1 cellular context compared by ENCODE assay signal in the genomic region with DNA sequence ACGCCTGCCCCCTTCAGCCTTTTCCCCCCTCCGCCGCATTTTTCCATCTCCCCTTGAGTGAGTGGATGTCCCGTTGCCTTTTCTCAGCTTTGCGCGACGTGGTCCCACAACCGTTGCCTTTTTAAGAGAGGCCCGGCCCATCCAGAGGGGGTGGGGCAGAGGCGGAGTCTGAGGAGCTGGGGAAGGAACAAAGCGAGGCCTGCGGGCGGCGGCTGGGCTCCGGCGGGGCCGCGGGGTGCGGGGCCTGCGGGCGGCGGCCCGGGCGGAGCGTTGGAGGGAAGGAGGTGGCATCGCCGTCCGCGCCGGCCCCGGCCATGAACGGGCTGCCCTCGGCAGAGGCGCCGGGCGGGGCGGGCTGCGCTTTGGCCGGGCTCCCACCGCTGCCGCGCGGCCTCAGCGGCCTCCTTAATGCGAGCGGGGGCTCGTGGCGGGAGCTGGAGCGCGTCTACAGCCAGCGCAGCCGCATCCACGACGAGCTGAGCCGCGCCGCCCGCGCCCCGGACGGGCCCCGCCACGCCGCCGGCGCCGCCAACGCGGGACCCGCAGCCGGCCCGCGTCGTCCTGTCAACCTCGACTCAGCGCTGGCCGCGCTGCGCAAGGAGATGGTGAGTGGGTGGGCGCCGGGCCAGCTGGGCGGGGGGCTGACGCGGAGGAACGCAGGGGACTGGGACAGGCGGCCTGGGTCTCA.
TF ChIP-seq lines count a peak whose summit lies in the region.

TSS of gene FAM89B (plus strand) at position 183 of the 688 bp plus-strand sequence. CDS start at position 315, 132 bp downstream.

TF ChIP-seq in HCT116, 20 proteins besides CTCF, POLR2A, EP300 and RAD21 (continued from another document):
- TF ChIP-seq, protein P1, sequence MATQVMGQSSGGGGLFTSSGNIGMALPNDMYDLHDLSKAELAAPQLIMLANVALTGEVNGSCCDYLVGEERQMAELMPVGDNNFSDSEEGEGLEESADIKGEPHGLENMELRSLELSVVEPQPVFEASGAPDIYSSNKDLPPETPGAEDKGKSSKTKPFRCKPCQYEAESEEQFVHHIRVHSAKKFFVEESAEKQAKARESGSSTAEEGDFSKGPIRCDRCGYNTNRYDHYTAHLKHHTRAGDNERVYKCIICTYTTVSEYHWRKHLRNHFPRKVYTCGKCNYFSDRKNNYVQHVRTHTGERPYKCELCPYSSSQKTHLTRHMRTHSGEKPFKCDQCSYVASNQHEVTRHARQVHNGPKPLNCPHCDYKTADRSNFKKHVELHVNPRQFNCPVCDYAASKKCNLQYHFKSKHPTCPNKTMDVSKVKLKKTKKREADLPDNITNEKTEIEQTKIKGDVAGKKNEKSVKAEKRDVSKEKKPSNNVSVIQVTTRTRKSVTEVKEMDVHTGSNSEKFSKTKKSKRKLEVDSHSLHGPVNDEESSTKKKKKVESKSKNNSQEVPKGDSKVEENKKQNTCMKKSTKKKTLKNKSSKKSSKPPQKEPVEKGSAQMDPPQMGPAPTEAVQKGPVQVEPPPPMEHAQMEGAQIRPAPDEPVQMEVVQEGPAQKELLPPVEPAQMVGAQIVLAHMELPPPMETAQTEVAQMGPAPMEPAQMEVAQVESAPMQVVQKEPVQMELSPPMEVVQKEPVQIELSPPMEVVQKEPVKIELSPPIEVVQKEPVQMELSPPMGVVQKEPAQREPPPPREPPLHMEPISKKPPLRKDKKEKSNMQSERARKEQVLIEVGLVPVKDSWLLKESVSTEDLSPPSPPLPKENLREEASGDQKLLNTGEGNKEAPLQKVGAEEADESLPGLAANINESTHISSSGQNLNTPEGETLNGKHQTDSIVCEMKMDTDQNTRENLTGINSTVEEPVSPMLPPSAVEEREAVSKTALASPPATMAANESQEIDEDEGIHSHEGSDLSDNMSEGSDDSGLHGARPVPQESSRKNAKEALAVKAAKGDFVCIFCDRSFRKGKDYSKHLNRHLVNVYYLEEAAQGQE (IDR thresholded peaks at IDR 0.05; ENCODE audit: low read depth): no peak
- peak; percentile 22 for TF ChIP-seq YY1 (IDR thresholded peaks at IDR 0.05; ENCODE audit: extremely low read depth, insufficient replicate concordance, low read depth, low read length)
- no peak for TF ChIP-seq EZH2phosphoT487 (IDR thresholded peaks at IDR 0.05; ENCODE audit: borderline replicate concordance)
- TF ChIP-seq EZH2 (IDR thresholded peaks at IDR 0.05): no peak
- TF ChIP-seq ZNF274 (IDR thresholded peaks at IDR 0.05; ENCODE audit: low read depth, low read length): no peak
- TF ChIP-seq JUND (IDR thresholded peaks at IDR 0.05): no peak
- no peak for TF ChIP-seq CEBPB (IDR thresholded peaks at IDR 0.05; ENCODE audit: low read depth)
- peak; percentile 63 for TF ChIP-seq TCF7L2 (IDR thresholded peaks at IDR 0.05; ENCODE audit: borderline replicate concordance, extremely low read depth, insufficient read depth, insufficient read length)
- TF ChIP-seq SIN3A (IDR thresholded peaks at IDR 0.05; ENCODE audit: low read depth): no peak
- no peak for TF ChIP-seq SP1 (IDR thresholded peaks at IDR 0.05; ENCODE audit: low read depth)
